Comparison of ENCODE assay signal across 27 cellular contexts in the genomic region with DNA sequence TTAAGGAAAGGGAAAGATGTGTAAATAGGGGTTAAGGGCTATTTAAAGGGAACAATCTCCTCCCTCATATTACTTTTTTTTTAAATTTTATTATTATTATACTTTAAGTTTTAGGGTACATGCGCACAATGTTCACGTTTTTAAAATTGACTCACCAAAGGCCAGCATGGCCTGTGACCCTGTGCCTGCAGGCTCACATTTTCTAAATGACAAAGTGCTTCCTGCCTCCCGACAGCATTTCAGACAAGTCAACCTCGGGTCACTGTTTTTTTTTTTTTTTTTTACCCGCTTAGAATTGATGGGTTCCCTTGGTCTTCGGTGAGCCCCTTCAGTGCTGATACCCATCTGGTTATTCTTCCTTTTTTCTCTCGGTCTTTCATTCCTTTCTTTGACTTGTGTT.
"Had no signal": no experiment of that assay in that cellular context is flagged by ENCODE, and none has a peak within 500 bp of the region (broad histone marks: within the 10 kb centered on the region; RNA-seq: fewer than 3 reads in every experiment).

No MANE protein-coding gene starts in this region.

- H3K4me2 ChIP-seq: smooth muscle cell had no signal

- ATAC-seq: left colon; mucosa of descending colon; naive thymus-derived CD4-positive, alpha-beta T cell; natural killer cell treated with Interleukin-12 subunit alpha and Interleukin-12 subunit beta and Interleukin-15 and Interleukin-18, amount 100 ng/mL, for 72 hours; right lobe of liver; stimulated activated memory B cell treated with anti-CD40 and anti-IgM and Interleukin-4, amounts not matched to agents 10 μg/mL and 1 μg/mL and 100 μg/mL, for 72 hours; stimulated activated naive CD8-positive, alpha-beta T cell treated with anti-CD3 and anti-CD28 coated beads, Interleukin-15, amount 100 ng/mL, for 72 hours had no signal

- H3K27ac ChIP-seq: left ventricle myocardium inferior, neutrophil, parathyroid adenoma, right atrium auricular region, right lobe of liver, tibial nerve, upper lobe of right lung had no signal

- H3K4me3 ChIP-seq: left ventricle myocardium inferior, lung, mucosa of descending colon, right atrium auricular region, right lobe of liver, smooth muscle cell, tibial nerve, upper lobe of right lung had no signal

- DNase-seq: hippocampal formation; immature natural killer cell; kidney; left colon; left ventricle myocardium inferior; midbrain; mucosa of descending colon; naive thymus-derived CD4-positive, alpha-beta T cell; occipital lobe; right lobe of liver; stimulated activated CD4-positive, alpha-beta T cell treated with anti-CD3 and anti-CD28 coated beads, Interleukin-1b, Interleukin-23, amount 100 ng/mL, for 48 hours; stimulated activated CD4-positive, alpha-beta T cell treated with anti-CD3 and anti-CD28 coated beads, Interleukin-2, amount 100 ng/mL, for 48 hours; stimulated activated CD4-positive, alpha-beta T cell treated with anti-CD3 and anti-CD28 coated beads, Interleukin-4, amount 100 ng/mL, for 4 hours; stimulated activated CD8-positive, alpha-beta memory T cell treated with anti-CD3 and anti-CD28 coated beads, Interleukin-4, amount 100 ng/mL, for 48 hours; stimulated activated naive CD4-positive, alpha-beta T cell treated with Interleukin-2 at 50 U/mL for 16 hours; stimulated activated naive CD8-positive, alpha-beta T cell treated with anti-CD3 and anti-CD28 coated beads, Interleukin-15, amount 100 ng/mL, for 72 hours; substantia nigra; upper lobe of right lung had no signal

- H3K36me3 Mint-ChIP-seq: immature natural killer cell; natural killer cell treated with Interleukin-12 subunit alpha and Interleukin-12 subunit beta and Interleukin-15 and Interleukin-18, amount 100 ng/mL, for 72 hours; stimulated activated memory B cell treated with anti-CD40 and anti-IgM and Interleukin-4, amounts not matched to agents 10 μg/mL and 1 μg/mL and 100 μg/mL, for 72 hours had no signal

- H3K4me3 Mint-ChIP-seq: immature natural killer cell; naive thymus-derived CD4-positive, alpha-beta T cell; natural killer cell treated with Interleukin-12 subunit alpha and Interleukin-12 subunit beta and Interleukin-15 and Interleukin-18, amount 100 ng/mL, for 72 hours; neural crest cell; stimulated activated memory B cell treated with anti-CD40 and anti-IgM and Interleukin-4, amounts not matched to agents 10 μg/mL and 1 μg/mL and 100 μg/mL, for 72 hours; stimulated activated naive CD8-positive, alpha-beta T cell treated with anti-CD3 and anti-CD28 coated beads, Interleukin-15, amount 100 ng/mL, for 72 hours had no signal

- H2AFZ ChIP-seq: parathyroid adenoma had no signal

- H3K36me3 ChIP-seq: left ventricle myocardium inferior, neutrophil, right atrium auricular region, right lobe of liver, tibial nerve, upper lobe of right lung had no signal

- H3K79me2 ChIP-seq: parathyroid adenoma had no signal

- H3K27ac Mint-ChIP-seq: immature natural killer cell; naive thymus-derived CD4-positive, alpha-beta T cell; natural killer cell treated with Interleukin-12 subunit alpha and Interleukin-12 subunit beta and Interleukin-15 and Interleukin-18, amount 100 ng/mL, for 72 hours; stimulated activated memory B cell treated with anti-CD40 and anti-IgM and Interleukin-4, amounts not matched to agents 10 μg/mL and 1 μg/mL and 100 μg/mL, for 72 hours; stimulated activated naive CD8-positive, alpha-beta T cell treated with anti-CD3 and anti-CD28 coated beads, Interleukin-15, amount 100 ng/mL, for 72 hours had no signal

- H3K4me1 ChIP-seq: left ventricle myocardium inferior, parathyroid adenoma, right atrium auricular region, right lobe of liver, upper lobe of right lung had no signal

- H3K27me3 ChIP-seq: right atrium auricular region, right lobe of liver, tibial nerve, upper lobe of right lung had no signal

- H3K4me1 Mint-ChIP-seq: immature natural killer cell; stimulated activated naive CD8-positive, alpha-beta T cell treated with anti-CD3 and anti-CD28 coated beads, Interleukin-15, amount 100 ng/mL, for 72 hours had no signal
